1 cellular context compared by ENCODE assay signal in genomic region chr2:54099834-54100595, GRCh38.
TF ChIP-seq lines count a peak whose summit lies in the region.

No MANE protein-coding gene starts in this region.

TF ChIP-seq in SK-N-SH, 30 proteins besides CTCF, POLR2A, EP300 and RAD21 (continued from another document):
- TF ChIP-seq PBX3 (IDR thresholded peaks at IDR 0.05) = no peak
